In the genomic region with DNA sequence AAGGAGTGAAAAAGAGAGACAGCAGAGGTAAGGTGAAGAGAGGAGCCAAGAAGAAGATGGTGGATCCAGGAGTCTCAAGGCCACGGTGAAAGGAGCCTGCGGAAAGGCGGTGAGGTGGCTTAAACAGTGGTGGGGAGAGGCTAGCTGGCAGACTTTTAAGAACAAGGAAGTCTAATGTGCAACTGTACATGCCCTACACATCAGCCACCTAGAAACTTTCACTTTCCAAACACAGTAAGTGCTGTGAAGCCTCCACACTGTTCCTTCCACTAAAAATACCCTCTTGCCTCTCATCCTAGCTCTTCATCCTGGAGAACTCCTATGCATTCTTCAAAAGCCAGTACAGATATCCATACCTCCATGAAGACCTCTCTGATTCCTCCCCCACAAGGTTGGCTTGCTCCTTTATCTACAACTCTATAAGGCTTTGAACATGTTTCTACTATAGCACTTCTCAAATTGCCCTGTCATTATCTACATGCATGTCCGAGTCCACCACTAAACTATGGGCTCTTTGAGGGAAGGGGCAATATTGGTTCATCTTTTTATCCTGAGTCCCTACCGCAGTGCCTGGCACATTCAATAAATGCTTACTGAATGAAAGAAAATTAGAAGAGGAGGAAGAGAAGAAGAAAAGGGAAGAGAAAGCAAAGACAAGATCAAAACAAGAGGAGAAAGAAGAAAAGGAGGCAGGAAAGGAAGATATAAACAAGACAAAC, we compare ENCODE assay signal across 10 cellular contexts. TPM values are rescaled to one million over a fixed set of nuclear protein-coding genes. Genes with fewer than 3 reads are reported as not detected.
A peak's percentile ranks its signal among the peaks of the same experiment; 100 is the strongest.
DNase-seq lines count a peak whose midpoint lies in the region; ATAC-seq lines count a peak whose summit lies in the region.
"Had no signal": no experiment of that assay in that cellular context is flagged by ENCODE, and none has a peak within 500 bp of the region (broad histone marks: within the 10 kb centered on the region; RNA-seq: fewer than 3 reads in every experiment).

No MANE protein-coding gene starts in this region.

- H3K4me1 ChIP-seq in CD4-positive, CD25-positive, alpha-beta regulatory T cell (ENCODE audit: control insufficient read depth, insufficient read depth, low read length, poor library complexity, severe bottlenecking) = peaks cover 8% of the 10 kb centered on the region

- peaks cover 9% of the 10 kb centered on the region for H3K27me3 Mint-ChIP-seq in CD4-positive, CD25-positive, alpha-beta regulatory T cell
- H3K27me3 Mint-ChIP-seq in activated CD8-positive, alpha-beta T cell treated with anti-CD3 and anti-CD28 coated beads, Interleukin-2, amount 10 ng/mL, durations not matched to agents 7 days and 5 days (ENCODE audit: low read depth) = no peaks in the 10 kb centered on the region

- no peaks in the 10 kb centered on the region for H3K27me3 ChIP-seq in CD4-positive, CD25-positive, alpha-beta regulatory T cell (ENCODE audit: control insufficient read depth, insufficient read depth, low read length)

- H3K4me3 Mint-ChIP-seq in CD4-positive, CD25-positive, alpha-beta regulatory T cell = peak overlapping the region in 1 of 4 donors; percentile 29
- H3K4me3 Mint-ChIP-seq in activated CD8-positive, alpha-beta T cell treated with anti-CD3 and anti-CD28 coated beads, Interleukin-2, amount 10 ng/mL, durations not matched to agents 7 days and 5 days = peak overlapping the region; percentile 2

- H3K36me3 ChIP-seq in CD4-positive, CD25-positive, alpha-beta regulatory T cell (ENCODE audit: control insufficient read depth, insufficient read depth, low read length) = no peaks in the 10 kb centered on the region

- H3K4me3 ChIP-seq in CD4-positive, CD25-positive, alpha-beta regulatory T cell (ENCODE audit: low read depth, low read length) = no peak overlapping the region

- H3K9me3 Mint-ChIP-seq in CD4-positive, CD25-positive, alpha-beta regulatory T cell = no peaks in the 10 kb centered on the region
- no peaks in the 10 kb centered on the region for H3K9me3 Mint-ChIP-seq in activated CD8-positive, alpha-beta T cell treated with anti-CD3 and anti-CD28 coated beads, Interleukin-2, amount 10 ng/mL, durations not matched to agents 7 days and 5 days (ENCODE audit: insufficient read depth)

- ATAC-seq in CD4-positive, CD25-positive, alpha-beta regulatory T cell (ENCODE audit: low read depth in 2 of 2) = no peak
- peak; percentile 28 for ATAC-seq in GM19328 (IDR thresholded peaks at IDR 0.05; ENCODE audit: unreplicated experiment)
- ATAC-seq in HG03103 (IDR thresholded peaks at IDR 0.05; ENCODE audit: low read depth, unreplicated experiment) = peak; percentile 38
- peak; percentile 39 for ATAC-seq in activated CD8-positive, alpha-beta T cell treated with anti-CD3 and anti-CD28 coated beads, Interleukin-2, amount 10 ng/mL, durations not matched to agents 7 days and 5 days
- ATAC-seq in GM18520 (IDR thresholded peaks at IDR 0.05; ENCODE audit: unreplicated experiment) = no peak

- H3K9me3 ChIP-seq in CD4-positive, CD25-positive, alpha-beta regulatory T cell (ENCODE audit: control insufficient read depth in 2 of 2, low read length in 2 of 2) = no peaks in the 10 kb centered on the region

- no peaks in the 10 kb centered on the region for H3K36me3 Mint-ChIP-seq in CD4-positive, CD25-positive, alpha-beta regulatory T cell
- H3K36me3 Mint-ChIP-seq in activated CD8-positive, alpha-beta T cell treated with anti-CD3 and anti-CD28 coated beads, Interleukin-2, amount 10 ng/mL, durations not matched to agents 7 days and 5 days (ENCODE audit: low read depth) = no peaks in the 10 kb centered on the region

- peak in 1 of 3 donors; percentile 32 for DNase-seq in CD4-positive, CD25-positive, alpha-beta regulatory T cell
- DNase-seq in activated CD8-positive, alpha-beta T cell treated with anti-CD3 and anti-CD28 coated beads, Interleukin-2, amount 10 ng/mL, durations not matched to agents 7 days and 5 days = peak; percentile 36
- DNase-seq in NK-92 treated with Interleukin-12 subunit alpha and Interleukin-12 subunit beta, amount 100 ng/mL, for 24 hours (lab: John Stamatoyannopoulos, UW) = no peak
- DNase-seq in T-helper 9 cell = no peak
- no peak for DNase-seq in activated effector memory CD4-positive, alpha-beta T cell treated with Interleukin-2 at 50 U/mL for 16 hours
- DNase-seq: activated effector memory CD4-positive, alpha-beta T cell treated with anti-CD3 and anti-CD28 coated beads, Interleukin-2, amount 50 U/mL, for 16 hours; MM.1S had no signal

- H3K27ac ChIP-seq in CD4-positive, CD25-positive, alpha-beta regulatory T cell (ENCODE audit: insufficient read depth, low read length, poor library complexity, severe bottlenecking) = no peak overlapping the region

- H3K27ac Mint-ChIP-seq in CD4-positive, CD25-positive, alpha-beta regulatory T cell = peak overlapping the region in 2 of 3 donors; percentile 63 to 66
- peak overlapping the region; percentile 79 for H3K27ac Mint-ChIP-seq in activated CD8-positive, alpha-beta T cell treated with anti-CD3 and anti-CD28 coated beads, Interleukin-2, amount 10 ng/mL, durations not matched to agents 7 days and 5 days

- CTCF ChIA-PET in activated CD8-positive, alpha-beta T cell treated with anti-CD3 and anti-CD28 coated beads, Interleukin-2, amount 10 ng/mL, durations not matched to agents 7 days and 5 days (lab: Charles Lee) = interaction anchor here (1.4 to 3.0 kb wide), 6 partner anchors 10 to 373 kb away, joined by 5 to 23 read pairs (median 10); no protein-coding TSS in a partner anchor

- peaks cover 8 to 28% (median 15%) of the 10 kb centered on the region in 4 donors for H3K4me1 Mint-ChIP-seq in CD4-positive, CD25-positive, alpha-beta regulatory T cell
- peaks cover 62% of the 10 kb centered on the region for H3K4me1 Mint-ChIP-seq in activated CD8-positive, alpha-beta T cell treated with anti-CD3 and anti-CD28 coated beads, Interleukin-2, amount 10 ng/mL, durations not matched to agents 7 days and 5 days (ENCODE audit: low read depth)

- POLR2A ChIA-PET in activated CD8-positive, alpha-beta T cell treated with anti-CD3 and anti-CD28 coated beads, Interleukin-2, amount 10 ng/mL, durations not matched to agents 7 days and 5 days (lab: Charles Lee) = interaction anchor here (1.0 to 3.5 kb wide), 4 partner anchors 11 to 548 kb away, joined by 3 to 13 read pairs (median 6); a partner anchor contains a TSS

RNA-seq across cellular contexts. Expression of a gene that starts 54.3 kb away (rescaled TPM):
- total RNA-seq in CD4-positive, CD25-positive, alpha-beta regulatory T cell = not detected
- polyA plus RNA-seq in CD4-positive, CD25-positive, alpha-beta regulatory T cell = under 1 TPM in 2 of 4 donors, not detected in 2; 0.43 to 0.61 TPM
- 1 to 10 TPM; 2.6 to 3.0 TPM for total RNA-seq in activated CD8-positive, alpha-beta T cell treated with anti-CD3 and anti-CD28 coated beads, Interleukin-2, amount 10 ng/mL, durations not matched to agents 7 days and 5 days

Comparison
In these comparisons a context has a peak if more than half of its experiments do, and no peak if none do; other contexts are left out.
1. ATAC-seq: peak in GM19328 (single experiment), HG03103 (single experiment) and activated CD8-positive, alpha-beta T cell treated with anti-CD3 and anti-CD28 coated beads, Interleukin-2, amount 10 ng/mL, durations not matched to agents 7 days and 5 days (single experiment); none in CD4-positive, CD25-positive, alpha-beta regulatory T cell (0 of 2) and GM18520 (single experiment).